Comparison of ENCODE assay signal across 1 cellular context in the genomic region with DNA sequence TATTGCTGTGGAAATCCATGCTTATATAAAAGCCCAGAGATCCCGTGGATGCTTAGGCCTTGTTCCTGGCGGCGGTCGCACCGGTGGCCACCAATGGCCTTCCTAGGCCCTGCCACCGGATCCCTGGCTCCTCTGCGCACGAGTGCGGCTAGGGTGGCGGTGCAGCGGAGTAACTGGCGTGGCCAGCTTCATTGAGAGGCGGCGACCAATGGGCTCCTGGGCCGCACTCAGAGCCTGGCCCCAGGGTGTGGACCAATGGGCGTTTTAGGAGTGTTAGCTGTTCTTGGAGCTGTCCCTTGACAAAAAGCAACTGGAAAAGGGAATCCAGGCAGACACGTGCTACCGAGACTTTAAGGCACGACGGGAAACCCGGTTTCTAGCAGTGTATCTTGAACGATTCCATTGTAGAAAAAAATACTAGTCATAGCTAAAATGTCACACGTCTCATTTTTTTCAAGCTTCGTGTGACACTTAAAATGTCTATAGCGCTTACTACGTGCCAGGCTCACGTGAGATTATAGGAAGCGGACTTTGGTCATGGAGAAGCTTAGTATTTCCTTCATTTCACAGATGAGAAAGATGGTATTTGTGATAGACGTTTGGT.
TF ChIP-seq lines count a peak whose summit lies in the region.

No MANE protein-coding gene starts in this region.

TF ChIP-seq in IMR-90, 13 proteins besides CTCF, POLR2A, EP300 and RAD21:
- TF ChIP-seq MXI1 (IDR thresholded peaks at IDR 0.05; ENCODE audit: borderline replicate concordance, low read depth, low read length) (peak; percentile 97), BHLHE40 (IDR thresholded peaks at IDR 0.05; ENCODE audit: low read depth, low read length) (peak; percentile 61), NFE2L2 (IDR thresholded peaks at IDR 0.05; ENCODE audit: low read depth, low read length) (no peak), MAZ (IDR thresholded peaks at IDR 0.05; ENCODE audit: borderline replicate concordance, low read depth, low read length) (no peak)
- TF ChIP-seq, protein P1, sequence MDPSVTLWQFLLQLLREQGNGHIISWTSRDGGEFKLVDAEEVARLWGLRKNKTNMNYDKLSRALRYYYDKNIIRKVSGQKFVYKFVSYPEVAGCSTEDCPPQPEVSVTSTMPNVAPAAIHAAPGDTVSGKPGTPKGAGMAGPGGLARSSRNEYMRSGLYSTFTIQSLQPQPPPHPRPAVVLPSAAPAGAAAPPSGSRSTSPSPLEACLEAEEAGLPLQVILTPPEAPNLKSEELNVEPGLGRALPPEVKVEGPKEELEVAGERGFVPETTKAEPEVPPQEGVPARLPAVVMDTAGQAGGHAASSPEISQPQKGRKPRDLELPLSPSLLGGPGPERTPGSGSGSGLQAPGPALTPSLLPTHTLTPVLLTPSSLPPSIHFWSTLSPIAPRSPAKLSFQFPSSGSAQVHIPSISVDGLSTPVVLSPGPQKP (IDR thresholded peaks at IDR 0.05; ENCODE audit: borderline replicate concordance, low read depth, low read length), result no peak
TF ChIP-seq in IMR-90: peak in this region for 2.
